Comparison of ENCODE assay signal across 8 cellular contexts in genomic region chr22:31148953-31149627, GRCh38. TPM values are rescaled to one million over a fixed set of nuclear protein-coding genes. Genes with fewer than 3 reads are reported as not detected.
DNase-seq lines count a peak whose midpoint lies in the region; ATAC-seq and TF ChIP-seq lines count a peak whose summit lies in the region.

No MANE protein-coding gene starts in this region.

- H3K36me3 ChIP-seq in BE2C = no peaks in the 10 kb centered on the region
- no peaks in the 10 kb centered on the region for H3K36me3 ChIP-seq in naive thymus-derived CD4-positive, alpha-beta T cell (ENCODE audit: control insufficient read depth in 2 of 3, insufficient read depth in 3 of 3, low read length in 3 of 3)

- H3T11ph ChIP-seq in H9 (ENCODE audit: low read length) = no peak overlapping the region

- TF ChIP-seq CTCF in BE2C (IDR thresholded peaks at IDR 0.05; ENCODE audit: low read depth, low read length) (peak; percentile 100), H9 (conservative IDR thresholded peaks at IDR 0.05) (peak; percentile 95)

- POLR2A ChIA-PET in activated CD8-positive, alpha-beta T cell treated with anti-CD3 and anti-CD28 coated beads, Interleukin-2, amount 10 ng/mL, durations not matched to agents 7 days and 5 days (lab: Charles Lee) = no interaction called here
- POLR2A ChIA-PET in naive thymus-derived CD4-positive, alpha-beta T cell (lab: Charles Lee) = interaction anchor here (1.1 kb wide), 1 partner anchor 9 kb away, joined by 3 read pairs; the partner anchor contains the start of gene PLA2G3

- ATAC-seq in activated CD8-positive, alpha-beta T cell treated with anti-CD3 and anti-CD28 coated beads, Interleukin-2, amount 10 ng/mL, durations not matched to agents 7 days and 5 days = peak; percentile 68
- ATAC-seq in naive thymus-derived CD4-positive, alpha-beta T cell = peak; percentile 61
- ATAC-seq in GM18873 (IDR thresholded peaks at IDR 0.05; ENCODE audit: low FRiP score, unreplicated experiment) = no peak

- H4K20me1 ChIP-seq in H9 (ENCODE audit: control insufficient read depth, insufficient read depth, insufficient read length) = no peaks in the 10 kb centered on the region

- H3K4me3 Mint-ChIP-seq in H9 = no peak overlapping the region; a peak in 1 of 5 replicates
- H3K4me3 Mint-ChIP-seq in activated CD8-positive, alpha-beta T cell treated with anti-CD3 and anti-CD28 coated beads, Interleukin-2, amount 10 ng/mL, durations not matched to agents 7 days and 5 days = no peak overlapping the region
- H3K4me3 Mint-ChIP-seq in naive thymus-derived CD4-positive, alpha-beta T cell = no peak overlapping the region

- no peaks in the 10 kb centered on the region for H3K79me2 ChIP-seq in H9 (ENCODE audit: insufficient read depth, low read length)

- no peak overlapping the region for H2BK20ac ChIP-seq in H9 (ENCODE audit: low read depth, low read length, poor library complexity, severe bottlenecking)

- peaks cover 0 to 13% (median 5%) of the 10 kb centered on the region in 3 experiments; a peak in 3 of 7 replicates for H3K36me3 Mint-ChIP-seq in H9 (ENCODE audit: insufficient read depth in 1 of 3, low read depth in 3 of 3)
- no peaks in the 10 kb centered on the region for H3K36me3 Mint-ChIP-seq in activated CD8-positive, alpha-beta T cell treated with anti-CD3 and anti-CD28 coated beads, Interleukin-2, amount 10 ng/mL, durations not matched to agents 7 days and 5 days (ENCODE audit: low read depth)
- H3K36me3 Mint-ChIP-seq in naive thymus-derived CD4-positive, alpha-beta T cell = no peaks in the 10 kb centered on the region

- no peak overlapping the region for H2BK5ac ChIP-seq in H9 (ENCODE audit: insufficient read length, low read length)

- no peak overlapping the region for H3K27ac ChIP-seq in H9 (ENCODE audit: insufficient read length, low read depth, low read length)
- H3K27ac ChIP-seq in naive thymus-derived CD4-positive, alpha-beta T cell (ENCODE audit: low read depth, low read length) = no peak overlapping the region

- H2BK120ac ChIP-seq in H9 (ENCODE audit: low read depth, low read length, poor library complexity, severe bottlenecking) = no peak overlapping the region

- no peak overlapping the region for H2AK5ac ChIP-seq in H9 (ENCODE audit: insufficient read length, low read length)

- no CpG with 5 or more reads among the region's 5 CpGs for WGBS in H9 (ENCODE audit: extremely low coverage, insufficient read length, low lambda C conversion rate)

- H3K9me3 Mint-ChIP-seq in H9 = peaks cover 27 to 29% of the 10 kb centered on the region in 2 experiments
- no peaks in the 10 kb centered on the region for H3K9me3 Mint-ChIP-seq in activated CD8-positive, alpha-beta T cell treated with anti-CD3 and anti-CD28 coated beads, Interleukin-2, amount 10 ng/mL, durations not matched to agents 7 days and 5 days (ENCODE audit: insufficient read depth)
- peaks cover 0 to 29% (median 4%) of the 10 kb centered on the region in 11 donors for H3K9me3 Mint-ChIP-seq in naive thymus-derived CD4-positive, alpha-beta T cell

- H3K79me1 ChIP-seq in H9 (ENCODE audit: insufficient read depth, low read depth, low read length, poor library complexity, severe bottlenecking) = no peaks in the 10 kb centered on the region

- no peak overlapping the region for H3K14ac ChIP-seq in H9 (ENCODE audit: insufficient read depth, low read length)

- no peaks in the 10 kb centered on the region for H3K4me1 ChIP-seq in BE2C
- no peaks in the 10 kb centered on the region for H3K4me1 ChIP-seq in H9 (ENCODE audit: insufficient read depth, low read length)
- H3K4me1 ChIP-seq in naive thymus-derived CD4-positive, alpha-beta T cell (ENCODE audit: control insufficient read depth in 2 of 2, insufficient read depth in 2 of 2, low read length in 2 of 2) = no peaks in the 10 kb centered on the region

- no peak overlapping the region for H4K91ac ChIP-seq in H9 (ENCODE audit: insufficient read length, low read depth, low read length)

- no peak overlapping the region for H3K18ac ChIP-seq in H9 (ENCODE audit: insufficient read length, low read depth, low read length)

- H4K5ac ChIP-seq in H9 (ENCODE audit: insufficient read length, low read depth, low read length) = no peak overlapping the region

- H3K27me3 ChIP-seq in BE2C = no peaks in the 10 kb centered on the region
- H3K27me3 ChIP-seq in H9 (ENCODE audit: insufficient read depth, low read length) = no peaks in the 10 kb centered on the region
- no peaks in the 10 kb centered on the region for H3K27me3 ChIP-seq in naive thymus-derived CD4-positive, alpha-beta T cell (ENCODE audit: control insufficient read depth in 2 of 2, insufficient read depth in 2 of 2, low read length in 2 of 2)

- H3K9ac ChIP-seq in H9 (ENCODE audit: extremely low read depth, insufficient read length, low read length) = no peak overlapping the region

- CTCF ChIA-PET in activated CD8-positive, alpha-beta T cell treated with anti-CD3 and anti-CD28 coated beads, Interleukin-2, amount 10 ng/mL, durations not matched to agents 7 days and 5 days (lab: Charles Lee) = interaction anchor here (1.2 to 2.0 kb wide), 4 partner anchors 10 to 64 kb away, joined by 3 to 10 read pairs (median 4); partner anchors contain the start of gene RNF185
- CTCF ChIA-PET in naive thymus-derived CD4-positive, alpha-beta T cell (lab: Charles Lee) = interaction anchor here (1.1 to 1.3 kb wide), 2 partner anchors 65 to 83 kb away, joined by 4 to 5 read pairs; no protein-coding TSS in a partner anchor

- H3K4me2 ChIP-seq in H9 (ENCODE audit: insufficient read depth, insufficient read length, low read length) = no peak overlapping the region

- H3K4me3 ChIP-seq in BE2C (ENCODE audit: low read depth, low read length) = no peak overlapping the region
- H3K4me3 ChIP-seq in naive thymus-derived CD4-positive, alpha-beta T cell (ENCODE audit: low read length) = no peak overlapping the region

- intact Hi-C loops in naive thymus-derived CD4-positive, alpha-beta T cell (cut with micrococcal nuclease) = loop anchor here (1.0 to 5.0 kb wide), 5 partner anchors 42 to 515 kb away; partner anchors contain the start of gene SELENOM (in 1 of the 2)

- no peak overlapping the region for H3K23ac ChIP-seq in H9 (ENCODE audit: insufficient read length, low read depth, low read length)

- H3K4ac ChIP-seq in H9 (ENCODE audit: low read depth, low read length) = no peak overlapping the region

- H2AFZ ChIP-seq in H9 (ENCODE audit: low read length) = no peak overlapping the region

- H3K4me1 Mint-ChIP-seq in H9 = peaks cover 0 to 4% of the 10 kb centered on the region in 2 experiments; a peak in 2 of 4 replicates
- H3K4me1 Mint-ChIP-seq in activated CD8-positive, alpha-beta T cell treated with anti-CD3 and anti-CD28 coated beads, Interleukin-2, amount 10 ng/mL, durations not matched to agents 7 days and 5 days (ENCODE audit: low read depth) = peaks cover 7% of the 10 kb centered on the region
- H3K4me1 Mint-ChIP-seq in naive thymus-derived CD4-positive, alpha-beta T cell = peaks cover 0 to 7% (median 0%) of the 10 kb centered on the region in 7 donors

- H3K9me3 ChIP-seq in BE2C (no peaks in the 10 kb centered on the region; the same call in 1 of the 2 replicates), H9 (ENCODE audit: control insufficient read depth, low read depth, low read length) (peaks cover 5% of the 10 kb centered on the region)
- H3K9me3 ChIP-seq in naive thymus-derived CD4-positive, alpha-beta T cell (ENCODE audit: control insufficient read depth in 2 of 3, low read length in 3 of 3) = no peaks in the 10 kb centered on the region

- no peaks in the 10 kb centered on the region for H3K23me2 ChIP-seq in H9 (ENCODE audit: insufficient read length, low read depth, low read length, poor library complexity, severe bottlenecking)

- H3K27me3 Mint-ChIP-seq in H9 (ENCODE audit: low read depth) = peaks cover 35% of the 10 kb centered on the region
- peaks cover 2% of the 10 kb centered on the region for H3K27me3 Mint-ChIP-seq in activated CD8-positive, alpha-beta T cell treated with anti-CD3 and anti-CD28 coated beads, Interleukin-2, amount 10 ng/mL, durations not matched to agents 7 days and 5 days (ENCODE audit: low read depth)
- peaks cover 0 to 13% (median 4%) of the 10 kb centered on the region in 5 donors for H3K27me3 Mint-ChIP-seq in naive thymus-derived CD4-positive, alpha-beta T cell

- H3K27ac Mint-ChIP-seq in H9 = peak overlapping the region in 1 of 3 experiments; percentile 45; a peak in 1 of 7 replicates
- H3K27ac Mint-ChIP-seq in activated CD8-positive, alpha-beta T cell treated with anti-CD3 and anti-CD28 coated beads, Interleukin-2, amount 10 ng/mL, durations not matched to agents 7 days and 5 days = no peak overlapping the region
- no peak overlapping the region for H3K27ac Mint-ChIP-seq in naive thymus-derived CD4-positive, alpha-beta T cell

- H2BK12ac ChIP-seq in H9 (ENCODE audit: insufficient read length, low read depth, low read length) = no peak overlapping the region

- DNase-seq in BE2C (peak; percentile 86), H9 (peak; percentile 91), NCI-H526 (lab: John Stamatoyannopoulos, UW) (peak; percentile 41 to 80), fibroblast of peridontal ligament (ENCODE audit: extremely low read depth) (peak; percentile 82), ureter (ENCODE audit: low spot score) (peak; percentile 83)
- DNase-seq in activated CD8-positive, alpha-beta T cell treated with anti-CD3 and anti-CD28 coated beads, Interleukin-2, amount 10 ng/mL, durations not matched to agents 7 days and 5 days = peak; percentile 45
- peak in 6 of 9 donors; percentile 4 to 30 (median 20) for DNase-seq in naive thymus-derived CD4-positive, alpha-beta T cell

- no peak overlapping the region for H3K56ac ChIP-seq in H9 (ENCODE audit: insufficient read length, low read depth, low read length)

- no peak overlapping the region for H4K8ac ChIP-seq in H9 (replicated peaks; ENCODE audit: insufficient read length, low read depth, low read length)

- no peak overlapping the region for H2BK15ac ChIP-seq in H9 (ENCODE audit: low read depth, low read length)

RNA-seq across cellular contexts. Expression of gene PLA2G3, which starts 8.8 kb away (rescaled TPM):
- polyA plus RNA-seq in BE2C (2012; ENCODE audit: insufficient read depth, insufficient read length, low read depth) = not detected
- total RNA-seq in H9 (2021) (8.2 and 8.3 TPM in 2 replicates), ureter (not detected)
- total RNA-seq in activated CD8-positive, alpha-beta T cell treated with anti-CD3 and anti-CD28 coated beads, Interleukin-2, amount 10 ng/mL, durations not matched to agents 7 days and 5 days = not detected
- not detected for total RNA-seq in naive thymus-derived CD4-positive, alpha-beta T cell
- polyA plus RNA-seq in naive thymus-derived CD4-positive, alpha-beta T cell = not detected

RNA-seq across cellular contexts. Expression of gene RNF185, which starts 10.9 kb away (rescaled TPM):
- 35.2 TPM for polyA plus RNA-seq in BE2C (2012; ENCODE audit: insufficient read depth, insufficient read length, low read depth)
- total RNA-seq in H9 (2021) (21.3 and 24.3 TPM in 2 replicates), ureter (34.1 TPM)
- total RNA-seq in activated CD8-positive, alpha-beta T cell treated with anti-CD3 and anti-CD28 coated beads, Interleukin-2, amount 10 ng/mL, durations not matched to agents 7 days and 5 days = 10 to 100 TPM; 17.7 to 18.1 TPM
- total RNA-seq in naive thymus-derived CD4-positive, alpha-beta T cell = 10 to 100 TPM; 10.6 to 28.5 (median 23.5) TPM
- polyA plus RNA-seq in naive thymus-derived CD4-positive, alpha-beta T cell = 10 to 100 TPM; 18.1 to 27.2 TPM

RNA-seq across cellular contexts. Expression of gene INPP5J, which starts 26.3 kb away (rescaled TPM):
- polyA plus RNA-seq in BE2C (2012; ENCODE audit: insufficient read depth, insufficient read length, low read depth) = 44.3 TPM
- total RNA-seq in H9 (2021) (4.7 and 4.9 TPM in 2 replicates), ureter (4.8 TPM)
- not detected for total RNA-seq in activated CD8-positive, alpha-beta T cell treated with anti-CD3 and anti-CD28 coated beads, Interleukin-2, amount 10 ng/mL, durations not matched to agents 7 days and 5 days
- under 1 TPM in 4 of 5 experiments, not detected in 1; 0.24 to 0.81 (median 0.51) TPM for total RNA-seq in naive thymus-derived CD4-positive, alpha-beta T cell
- polyA plus RNA-seq in naive thymus-derived CD4-positive, alpha-beta T cell = not detected

RNA-seq across cellular contexts. Expression of gene SELENOM, which starts 41.7 kb away (rescaled TPM):
- 21.5 TPM for polyA plus RNA-seq in BE2C (2012; ENCODE audit: insufficient read depth, insufficient read length, low read depth)
- total RNA-seq in H9 (2021) = 18.6 and 20.1 TPM in 2 replicates
- under 1 TPM; 0.76 to 0.87 TPM for total RNA-seq in activated CD8-positive, alpha-beta T cell treated with anti-CD3 and anti-CD28 coated beads, Interleukin-2, amount 10 ng/mL, durations not matched to agents 7 days and 5 days
- total RNA-seq in naive thymus-derived CD4-positive, alpha-beta T cell = 10 to 100 TPM in 4 of 5 experiments, 1 to 10 TPM in 1; 9.1 to 71.5 (median 68.6) TPM
- 100 to 1,000 TPM; 129 to 175 TPM for polyA plus RNA-seq in naive thymus-derived CD4-positive, alpha-beta T cell
- total RNA-seq in ureter = 259 TPM

Comparison
In these comparisons a context has a peak if more than half of its experiments do, and no peak if none do; other contexts are left out.
1. DNase-seq: peak in every context shown above with its lines; median percentile 91 in H9; 86 in BE2C; 83 in ureter; 82 in fibroblast of peridontal ligament; 60 in NCI-H526; 45 in activated CD8-positive, alpha-beta T cell treated with anti-CD3 and anti-CD28 coated beads, Interleukin-2, amount 10 ng/mL, durations not matched to agents 7 days and 5 days; 20 in naive thymus-derived CD4-positive, alpha-beta T cell.